Comparison of ENCODE assay signal across 7 cellular contexts in the genomic region with DNA sequence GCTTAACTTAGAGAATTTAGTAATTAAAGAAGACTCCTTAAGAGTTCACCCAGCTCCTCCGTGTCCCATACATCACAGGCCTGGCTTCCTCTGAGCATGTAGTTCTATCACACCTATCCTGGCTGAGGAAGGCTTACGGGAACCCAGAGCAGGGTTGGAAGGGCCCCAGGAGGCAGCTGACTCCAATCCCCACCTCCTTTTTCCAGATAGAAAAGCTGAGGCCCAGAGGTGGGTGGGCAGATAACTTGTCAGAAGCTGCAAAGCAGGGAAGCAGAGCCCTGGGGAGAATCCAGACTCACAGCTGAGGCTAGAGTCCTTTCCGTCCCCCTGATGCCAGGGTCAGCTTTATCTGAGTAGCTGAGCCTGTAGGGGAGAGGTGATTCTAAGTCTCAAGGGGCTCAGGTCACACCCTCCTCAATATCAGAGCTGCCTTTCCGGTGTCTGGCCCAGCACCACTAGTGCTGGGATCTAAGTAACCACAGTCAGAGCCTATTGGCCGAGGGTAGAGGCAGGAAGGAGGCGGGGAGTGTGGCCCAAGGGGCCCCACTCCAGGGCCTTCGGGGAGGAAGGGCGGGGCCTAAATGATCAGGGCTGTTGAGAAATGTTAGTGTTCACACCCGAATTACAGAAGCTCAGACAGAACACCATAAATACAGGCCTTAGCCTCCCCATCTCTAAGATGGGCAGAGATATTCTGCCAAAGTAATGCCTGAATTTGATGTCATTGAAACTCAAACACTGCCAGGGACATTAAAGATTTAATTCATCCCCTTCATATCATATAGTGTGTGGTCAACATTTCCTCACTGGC. TPM values are rescaled to one million over a fixed set of nuclear protein-coding genes. Genes with fewer than 3 reads are reported as not detected.
DNase-seq lines count a peak whose midpoint lies in the region; ATAC-seq and TF ChIP-seq lines count a peak whose summit lies in the region.

No MANE protein-coding gene starts in this region.

- H3K4me3 Mint-ChIP-seq in HFFc6, result no peak overlapping the region

- H3K9me3 Mint-ChIP-seq in HFFc6, result no peaks in the 10 kb centered on the region

- H3K27ac Mint-ChIP-seq in HFFc6, result no peak overlapping the region

- H3K27me3 ChIP-seq in layer of hippocampus (ENCODE audit: control insufficient read depth, insufficient read depth, low read length), result no peaks in the 10 kb centered on the region

- WGBS in adipose tissue, 3 donors, result 12 to 33% (median 14%) methylated on average over 9 of the region's 9 CpGs

- DNase-seq in GM19240 (ENCODE audit: insufficient read length, low spot score) (peak; percentile 87), T-helper 1 cell (peak; percentile 67 to 95 (median 80)), HFFc6 (no peak)
- peak; percentile 46 to 68 (median 54) for DNase-seq in stimulated activated CD4-positive, alpha-beta T cell treated with anti-CD3 and anti-CD28 coated beads, TNF-alpha, amount 100 ng/mL, for 4 hours (ENCODE audit: low read depth in 3 of 3)

- no peaks in the 10 kb centered on the region for H3K4me1 Mint-ChIP-seq in HFFc6 (ENCODE audit: low read depth)

- peak overlapping the region; percentile 93 for H3K27ac ChIP-seq in adipose tissue (ENCODE audit: low read depth, low read length)
- H3K27ac ChIP-seq in layer of hippocampus (ENCODE audit: low read depth, low read length), result peak overlapping the region; percentile 62

- ATAC-seq in HG03196 (IDR thresholded peaks at IDR 0.05; ENCODE audit: unreplicated experiment), result peak; percentile 82

- H3K27me3 Mint-ChIP-seq in HFFc6 (ENCODE audit: insufficient read depth), result peaks cover 9% of the 10 kb centered on the region

- no peak for TF ChIP-seq CTCF in HFFc6 (IDR thresholded peaks at IDR 0.05)

- H3K36me3 Mint-ChIP-seq in HFFc6 (ENCODE audit: low read depth), result no peaks in the 10 kb centered on the region

RNA-seq across cellular contexts. Expression of a gene that starts 9.9 kb away (rescaled TPM):
- 100 to 1,000 TPM in 2 of 3 donors, 10 to 100 TPM in 1; 38.3 to 168 (median 145) TPM for polyA plus RNA-seq in adipose tissue
- 1 to 10 TPM in 1 of 6 experiments, under 1 TPM in 5; 0.43 to 1.1 (median 0.71) TPM for total RNA-seq in HFFc6 (2021; fragmentation: NEBNext Ultra II Directional; extraction: Animal tissue kit (Norgen Biotek cat#: 25700))

RNA-seq across cellular contexts. Expression of a gene that starts 39.0 kb away (rescaled TPM):
- 10 to 100 TPM in 2 of 3 donors, 1 to 10 TPM in 1; 7.8 to 14.1 (median 10.1) TPM for polyA plus RNA-seq in adipose tissue
- total RNA-seq in HFFc6 (2021; fragmentation: NEBNext Ultra II Directional; extraction: Animal tissue kit (Norgen Biotek cat#: 25700)), result 10 to 100 TPM; 26.0 to 34.8 (median 28.5) TPM

RNA-seq across cellular contexts. Expression of a gene that starts 56.4 kb away (rescaled TPM):
- 100 to 1,000 TPM in 2 of 3 donors, 10 to 100 TPM in 1; 70.1 to 454 (median 256) TPM for polyA plus RNA-seq in adipose tissue
- 100 to 1,000 TPM; 507 to 578 (median 546) TPM for total RNA-seq in HFFc6 (2021; fragmentation: NEBNext Ultra II Directional; extraction: Animal tissue kit (Norgen Biotek cat#: 25700))
